Comparison of ENCODE assay signal across 1 cellular context in genomic region chr11:126997641-126998040, GRCh38.
TF ChIP-seq lines count a peak whose summit lies in the region.

No MANE protein-coding gene starts in this region.

TF ChIP-seq in A549, 52 proteins besides CTCF, POLR2A, EP300 and RAD21 (continued from another document):
- TF ChIP-seq PBX3 (IDR thresholded peaks at IDR 0.05), result no peak
- TF ChIP-seq HDAC2 (IDR thresholded peaks at IDR 0.05), result no peak
